Comparison of ENCODE assay signal across 8 cellular contexts in genomic region chr6:39892490-39893129, GRCh38. TPM values are rescaled to one million over a fixed set of nuclear protein-coding genes. Genes with fewer than 3 reads are reported as not detected.
DNase-seq lines count a peak whose midpoint lies in the region; TF ChIP-seq lines count a peak whose summit lies in the region.

No MANE protein-coding gene starts in this region.

- H3K9me3 ChIP-seq in mammary epithelial cell (replicated peaks; ENCODE audit: insufficient read depth, low read length) = no peaks in the 10 kb centered on the region

- dilution Hi-C loops in mammary epithelial cell (cut with HindIII; ENCODE audit: low sequenced_read_pairs) = no loop called here

- peaks cover 4% of the 10 kb centered on the region for H3K27me3 ChIP-seq in mammary epithelial cell (ENCODE audit: insufficient read depth, low read length)

- TF ChIP-seq CTCF in GM12873 (IDR thresholded peaks at IDR 0.05; ENCODE audit: insufficient read depth, low read depth, low read length, missing control alignments) (peak; percentile 67), mammary epithelial cell (conservative IDR thresholded peaks at IDR 0.05 in 1 of 2, IDR thresholded peaks at IDR 0.05 in 1 of 2; ENCODE audit: extremely low read depth in 1 of 2, insufficient read depth in 1 of 2, low read depth in 1 of 2, low read length in 2 of 2) (peak; percentile 69 to 81)

- in situ Hi-C loops in mammary epithelial cell (cut with MboI; ENCODE audit: low sequenced_read_pairs in 2 of 2) = loop anchor here in 1 of 2 donors (10.0 kb wide), 1 partner anchor 518 kb away; no protein-coding TSS in a partner anchor

- DNase-seq in AG08396 (ENCODE audit: low spot score) = peak; percentile 84
- DNase-seq in NCI-H510A treated with DMSO at 0.1 percent for 48 hours (lab: John Stamatoyannopoulos, UW) = peak; percentile 72
- DNase-seq in mammary epithelial cell = peak; percentile 17
- peak; percentile 87 for DNase-seq in islet precursor cell
- peak; percentile 2 to 3 for DNase-seq in stimulated activated CD8-positive, alpha-beta memory T cell treated with anti-CD3 and anti-CD28 coated beads, Interleukin-2, amount 100 ng/mL, for 48 hours (ENCODE audit: low read depth in 2 of 2)
- no peak for DNase-seq in activated CD8-positive, alpha-beta memory T cell treated with anti-CD3 and anti-CD28 coated beads, Interleukin-2, amount 50 U/mL, for 48 hours
- DNase-seq in activated gamma-delta T cell treated with Interleukin-2 at 50 U/mL for 16 hours = no peak

- CTCF ChIA-PET in mammary epithelial cell (lab: Charles Lee; ENCODE audit: low non-redundant PET) = no interaction called here

- H2AFZ ChIP-seq in mammary epithelial cell (ENCODE audit: low read depth, low read length) = no peak overlapping the region

- no peaks in the 10 kb centered on the region for H3K4me1 ChIP-seq in mammary epithelial cell (ENCODE audit: insufficient read depth, low read length)

- no peak overlapping the region for H3K9ac ChIP-seq in mammary epithelial cell (ENCODE audit: insufficient read depth, low read length)

- H3K36me3 ChIP-seq in mammary epithelial cell (ENCODE audit: insufficient read depth, low read length) = no peaks in the 10 kb centered on the region

- H3K79me2 ChIP-seq in mammary epithelial cell (ENCODE audit: insufficient read depth, low read length) = no peaks in the 10 kb centered on the region

- no peak overlapping the region for H3K27ac ChIP-seq in mammary epithelial cell (ENCODE audit: insufficient read depth, low read depth, low read length)

- H4K20me1 ChIP-seq in mammary epithelial cell (ENCODE audit: insufficient read depth, low read length) = no peaks in the 10 kb centered on the region

- intact Hi-C loops in mammary epithelial cell (cut with micrococcal nuclease) = loop anchor here (1.0 kb wide), 3 partner anchors 515 to 544 kb away; no protein-coding TSS in a partner anchor

- H3K4me3 ChIP-seq in mammary epithelial cell (replicated peaks in 1 of 3; ENCODE audit: insufficient read depth in 1 of 3, low read depth in 2 of 3, low read length in 3 of 3) = no peak overlapping the region

- H3K4me2 ChIP-seq in mammary epithelial cell (ENCODE audit: insufficient read depth, low read depth, low read length) = no peak overlapping the region

- 64% methylated on average over 2 of the region's 2 CpGs for WGBS in mammary epithelial cell (ENCODE audit: low coverage, missing lambda C conversion rate)

- no TSS peak for BruUV-seq in mammary epithelial cell (replicated peaks; lab: Mats Ljungman, UMichigan)

RNA-seq across cellular contexts. Expression of gene MOCS1, which starts 41.7 kb away (rescaled TPM):
- 1 to 10 TPM; 5.2 to 7.1 TPM for total RNA-seq in mammary epithelial cell
- 4.4 TPM for polyA plus RNA-seq in mammary epithelial cell
- polyA minus RNA-seq in mammary epithelial cell = 13.4 TPM

Comparison
In these comparisons a context has a peak if more than half of its experiments do, and no peak if none do; other contexts are left out.
1. DNase-seq: peak in AG08396 (single experiment), NCI-H510A treated with DMSO at 0.1 percent for 48 hours (single experiment), mammary epithelial cell (single experiment), islet precursor cell (single experiment) and stimulated activated CD8-positive, alpha-beta memory T cell treated with anti-CD3 and anti-CD28 coated beads, Interleukin-2, amount 100 ng/mL, for 48 hours (2 of 2); none in activated CD8-positive, alpha-beta memory T cell treated with anti-CD3 and anti-CD28 coated beads, Interleukin-2, amount 50 U/mL, for 48 hours (single experiment) and activated gamma-delta T cell treated with Interleukin-2 at 50 U/mL for 16 hours (single experiment).